26 cellular contexts compared by ENCODE assay signal in genomic region chr14:105909046-105909827, GRCh38.
"Had no signal": no experiment of that assay in that cellular context is flagged by ENCODE, and none has a peak within 500 bp of the region (broad histone marks: within the 10 kb centered on the region; RNA-seq: fewer than 3 reads in every experiment).

No MANE protein-coding gene starts in this region.

- DNase-seq: activated CD4-positive, alpha-beta T cell treated with anti-CD3 and anti-CD28 coated beads for 48 hours; activated CD4-positive, alpha-beta T cell treated with anti-CD3 and anti-CD28 coated beads, Interleukin-2, amount 50 U/mL, for 48 hours; activated CD8-positive, alpha-beta memory T cell treated with anti-CD3 and anti-CD28 coated beads for 24 hours; activated effector memory CD4-positive, alpha-beta T cell treated with Interleukin-2 at 50 U/mL for 16 hours; activated naive CD4-positive, alpha-beta T cell treated with anti-CD3 and anti-CD28 coated beads for 36 hours; activated naive CD8-positive, alpha-beta T cell treated with anti-CD3 and anti-CD28 coated beads for 36 hours; adrenal gland; body of pancreas; cerebellar nuclear complex; dorsolateral prefrontal cortex; effector memory CD4-positive, alpha-beta T cell; gastrocnemius medialis; glutamatergic neuron; islet precursor cell; left ventricle myocardium superior; stimulated activated CD4-positive, alpha-beta T cell treated with anti-CD3 and anti-CD28 coated beads, Interleukin-4, amount 100 ng/mL, for 24 hours; T-helper 1 cell had no signal

- H3K4me2 ChIP-seq: hepatocyte had no signal

- H3K27ac Mint-ChIP-seq: activated naive CD4-positive, alpha-beta T cell treated with anti-CD3 and anti-CD28 coated beads for 36 hours; activated naive CD8-positive, alpha-beta T cell treated with anti-CD3 and anti-CD28 coated beads for 36 hours; T-helper 2 cell treated with Interferon-gamma antibody and Interleukin-4, amounts not matched to agents 5 μg/mL and 100 μg/mL, for 36 hours had no signal

- H3K27me3 ChIP-seq: adrenal gland, body of pancreas, gastrocnemius medialis, hepatocyte, tibial nerve had no signal

- H3K27ac ChIP-seq: adrenal gland, body of pancreas, coronary artery, dorsolateral prefrontal cortex, gastrocnemius medialis, hepatocyte, skin epidermis, tibial nerve had no signal

- H3K4me3 Mint-ChIP-seq: activated naive CD4-positive, alpha-beta T cell treated with anti-CD3 and anti-CD28 coated beads for 36 hours; activated naive CD8-positive, alpha-beta T cell treated with anti-CD3 and anti-CD28 coated beads for 36 hours; neural crest cell; stimulated activated effector memory CD8-positive, alpha-beta T cell treated with anti-CD3 and anti-CD28 coated beads, Interleukin-12 subunit alpha, Interleukin-12 subunit beta, amount 100 ng/mL, for 72 hours; T-helper 2 cell treated with Interferon-gamma antibody and Interleukin-4, amounts not matched to agents 5 μg/mL and 100 μg/mL, for 36 hours had no signal

- H3K36me3 ChIP-seq: adrenal gland, gastrocnemius medialis, tibial nerve had no signal

- H3K4me1 Mint-ChIP-seq: neural crest cell had no signal

- H3K4me3 ChIP-seq: adrenal gland, body of pancreas, coronary artery, dorsolateral prefrontal cortex, gastrocnemius medialis, hepatocyte, skin epidermis, tibial nerve had no signal

- H3K9me3 Mint-ChIP-seq: activated naive CD4-positive, alpha-beta T cell treated with anti-CD3 and anti-CD28 coated beads for 36 hours; activated naive CD8-positive, alpha-beta T cell treated with anti-CD3 and anti-CD28 coated beads for 36 hours; neural crest cell; stimulated activated effector memory CD8-positive, alpha-beta T cell treated with anti-CD3 and anti-CD28 coated beads, Interleukin-12 subunit alpha, Interleukin-12 subunit beta, amount 100 ng/mL, for 72 hours; T-helper 2 cell treated with Interferon-gamma antibody and Interleukin-4, amounts not matched to agents 5 μg/mL and 100 μg/mL, for 36 hours had no signal

- H3K79me2 ChIP-seq: hepatocyte had no signal

- H3K4me1 ChIP-seq: adrenal gland, body of pancreas, gastrocnemius medialis, tibial nerve had no signal

- H3K27me3 Mint-ChIP-seq: activated naive CD8-positive, alpha-beta T cell treated with anti-CD3 and anti-CD28 coated beads for 36 hours had no signal

- H3K9me3 ChIP-seq: adrenal gland, body of pancreas, gastrocnemius medialis had no signal

- ATAC-seq: body of pancreas; gastrocnemius medialis; left cardiac atrium; left ventricle myocardium superior; sciatic nerve; stimulated activated effector memory CD8-positive, alpha-beta T cell treated with anti-CD3 and anti-CD28 coated beads, Interleukin-12 subunit alpha, Interleukin-12 subunit beta, amount 100 ng/mL, for 72 hours had no signal

- H2AFZ ChIP-seq: hepatocyte had no signal
